In the genomic region with DNA sequence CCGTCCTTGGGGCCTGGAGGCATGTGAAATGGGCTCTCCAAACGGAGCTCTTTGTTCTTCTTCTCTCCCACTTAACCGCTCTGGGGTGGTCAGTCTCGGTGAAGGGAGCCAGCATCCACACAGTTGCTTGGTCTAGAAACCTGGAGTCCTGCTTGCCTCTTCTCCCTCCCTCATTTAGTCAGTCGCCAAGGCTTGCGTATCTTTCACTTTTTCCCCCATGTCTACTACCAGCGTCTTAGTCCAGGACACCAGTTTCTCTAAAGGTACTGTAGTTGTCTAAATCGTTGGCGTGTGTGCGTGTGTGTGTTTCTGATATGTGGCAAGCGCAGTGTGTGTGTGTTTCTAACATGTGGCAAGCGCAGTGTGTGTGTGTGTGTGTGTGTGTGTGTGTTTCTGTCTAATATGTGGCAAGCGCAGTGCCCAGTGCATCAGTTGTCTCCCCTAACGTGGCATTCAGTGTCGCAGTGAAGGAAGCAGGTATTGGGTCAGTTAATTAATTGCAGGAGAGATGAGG, we compare ENCODE assay signal across 8 cellular contexts. TPM values are rescaled to one million over a fixed set of nuclear protein-coding genes. Genes with fewer than 3 reads are reported as not detected.
DNase-seq lines count a peak whose midpoint lies in the region; ATAC-seq, FAIRE-seq and TF ChIP-seq lines count a peak whose summit lies in the region.

No MANE protein-coding gene starts in this region.

- H3K9me3 ChIP-seq in HUES6 (ENCODE audit: control insufficient read depth, insufficient read depth, low read depth, low read length) = no peaks in the 10 kb centered on the region
- no peaks in the 10 kb centered on the region for H3K9me3 ChIP-seq in astrocyte (ENCODE audit: insufficient read depth, low read depth, low read length)
- no peaks in the 10 kb centered on the region for H3K9me3 ChIP-seq in stomach

- peak overlapping the region; percentile 94 for H3K4me3 ChIP-seq in HUES6 (ENCODE audit: low read depth, low read length)
- H3K4me3 ChIP-seq in astrocyte (ENCODE audit: insufficient read depth, low read depth, low read length) = peak overlapping the region; percentile 99
- H3K4me3 ChIP-seq in stomach = peak overlapping the region; percentile 73 to 90 (median 80)

- H3K4me1 Mint-ChIP-seq in CD14-positive monocyte (peaks cover 52% of the 10 kb centered on the region), astrocyte (ENCODE audit: low read depth, unreplicated experiment) (peaks cover 38% of the 10 kb centered on the region)

- no peak for TF ChIP-seq CTCF in CD14-positive monocyte (IDR thresholded peaks at IDR 0.05)
- TF ChIP-seq CTCF in astrocyte (IDR thresholded peaks at IDR 0.05; ENCODE audit: insufficient read depth, low read depth, low read length) = no peak
- TF ChIP-seq CTCF in stomach (IDR thresholded peaks at IDR 0.05) = no peak

- no peak for TF ChIP-seq EP300 in stomach (IDR thresholded peaks at IDR 0.05)

- peaks cover 0 to 5% (median 0%) of the 10 kb centered on the region in 7 donors for H3K9me3 Mint-ChIP-seq in CD14-positive monocyte
- no peaks in the 10 kb centered on the region for H3K9me3 Mint-ChIP-seq in astrocyte (ENCODE audit: unreplicated experiment)

- no peak for FAIRE-seq in astrocyte (lab: Jason Lieb, UNC)

- peak overlapping the region; percentile 79 for H2AFZ ChIP-seq in astrocyte (ENCODE audit: low read depth, low read length)

- intact Hi-C loops in CD14-positive monocyte (cut with micrococcal nuclease) (loop anchor here in 1 of 2 donors (5.0 kb wide), 1 partner anchor 81 kb away; a partner anchor contains a TSS), stomach (cut with DNase I; ENCODE audit: low total_unique reads) (no loop called here)

- DNase-seq in CD14-positive monocyte (ENCODE audit: low spot score) (peak; percentile 56), astrocyte (ENCODE audit: low read depth) (peak; percentile 48), iris pigment epithelial cell (ENCODE audit: low read depth) (peak; percentile 69), stomach (no peak), islet precursor cell (no peak), LoVo (ENCODE audit: low spot score) (no peak)

- ATAC-seq in GM21390 (IDR thresholded peaks at IDR 0.05; ENCODE audit: unreplicated experiment) = no peak

- H3K27me3 Mint-ChIP-seq in CD14-positive monocyte (ENCODE audit: low read depth in 3 of 3) (no peaks in the 10 kb centered on the region), astrocyte (ENCODE audit: low read depth, unreplicated experiment) (no peaks in the 10 kb centered on the region)

- H3K4me3 Mint-ChIP-seq in CD14-positive monocyte (peak overlapping the region; percentile 96 to 99), astrocyte (ENCODE audit: unreplicated experiment) (peak overlapping the region; percentile 98)

- H3K36me3 ChIP-seq in HUES6 (ENCODE audit: control insufficient read depth, insufficient read depth, low read length) (peaks cover 15% of the 10 kb centered on the region), astrocyte (ENCODE audit: insufficient read depth, low read length) (peaks cover 5% of the 10 kb centered on the region), stomach (peaks cover 7 to 9% (median 8%) of the 10 kb centered on the region in 4 donors)

- H3K4me2 ChIP-seq in astrocyte (ENCODE audit: low read length) = peak overlapping the region; percentile 99

- H3K27ac ChIP-seq in HUES6 (ENCODE audit: low read depth, low read length) (peak overlapping the region; percentile 91), astrocyte (ENCODE audit: low read depth, low read length) (peak overlapping the region; percentile 97), stomach (peak overlapping the region; percentile 90 to 97 (median 94))

- peak overlapping the region; percentile 97 for H3K9ac ChIP-seq in HUES6 (ENCODE audit: low read length)
- H3K9ac ChIP-seq in astrocyte (ENCODE audit: low read length) = peak overlapping the region; percentile 99

- peaks cover 49% of the 10 kb centered on the region for H4K20me1 ChIP-seq in astrocyte (ENCODE audit: insufficient read depth, low read length)

- peaks cover 57% of the 10 kb centered on the region for H3K79me2 ChIP-seq in astrocyte (ENCODE audit: insufficient read depth, low read length)

- H3K36me3 Mint-ChIP-seq in CD14-positive monocyte (peaks cover 10 to 11% of the 10 kb centered on the region in 2 donors), astrocyte (ENCODE audit: low read depth, unreplicated experiment) (peaks cover 3% of the 10 kb centered on the region)

- 0 to 1% (median 1%) methylated on average over 15 of the region's 15 CpGs for WGBS in stomach, 5 donors

- H3K4me1 ChIP-seq in HUES6 (ENCODE audit: control insufficient read depth, insufficient read depth, low read length) (peaks cover 17% of the 10 kb centered on the region), astrocyte (ENCODE audit: insufficient read depth, low read length) (peaks cover 27% of the 10 kb centered on the region), stomach (peaks cover 45 to 57% (median 50%) of the 10 kb centered on the region in 4 donors)

- H3K27me3 ChIP-seq in HUES6 (ENCODE audit: control insufficient read depth, insufficient read depth, low read length) = no peaks in the 10 kb centered on the region
- no peaks in the 10 kb centered on the region for H3K27me3 ChIP-seq in astrocyte (ENCODE audit: insufficient read depth, low read length)
- no peaks in the 10 kb centered on the region for H3K27me3 ChIP-seq in stomach

- no peak for TF ChIP-seq POLR2A in stomach (IDR thresholded peaks at IDR 0.05)

- H3K27ac Mint-ChIP-seq in CD14-positive monocyte = peak overlapping the region; percentile 97 to 100 (median 99)
- peak overlapping the region; percentile 99 for H3K27ac Mint-ChIP-seq in astrocyte (ENCODE audit: unreplicated experiment)

RNA-seq across cellular contexts. Expression of a gene that starts 0.6 kb away (rescaled TPM):
- polyA plus RNA-seq in CD14-positive monocyte (100 to 1,000 TPM; 214 to 226 TPM), stomach (100 to 1,000 TPM; 137 to 302 (median 263) TPM)
- total RNA-seq in astrocyte (181 and 188 TPM in 2 replicates), stomach (100 to 1,000 TPM in 3 of 5 donors, 10 to 100 TPM in 2; 27.5 to 259 (median 159) TPM)

RNA-seq across cellular contexts. Expression of a gene that starts 22.9 kb away (rescaled TPM):
- polyA plus RNA-seq in CD14-positive monocyte = 10 to 100 TPM; 12.8 to 14.5 TPM
- 11.5 and 12.7 TPM in 2 replicates for total RNA-seq in astrocyte
- total RNA-seq in stomach = 10 to 100 TPM in 2 of 5 donors, 1 to 10 TPM in 3; 4.1 to 33.3 (median 6.2) TPM
- 1 to 10 TPM; 3.6 to 4.6 (median 4.1) TPM for polyA plus RNA-seq in stomach

Comparison
In these comparisons a context has a peak if more than half of its experiments do, and no peak if none do; other contexts are left out.
1. DNase-seq: peak in CD14-positive monocyte (single experiment), astrocyte (single experiment) and iris pigment epithelial cell (single experiment); none in stomach (single experiment), islet precursor cell (single experiment) and LoVo (single experiment).
2. Peak in every context shown above with its lines, with median percentiles within 50 percentile points of each other: H3K27ac ChIP-seq and H3K4me3 ChIP-seq.